38 cellular contexts compared by ENCODE assay signal in genomic region chr10:133451346-133451745, GRCh38. TPM values are rescaled to one million over a fixed set of nuclear protein-coding genes. Genes with fewer than 3 reads are reported as not detected.
"Had no signal": no experiment of that assay in that cellular context is flagged by ENCODE, and none has a peak within 500 bp of the region (broad histone marks: within the 10 kb centered on the region; RNA-seq: fewer than 3 reads in every experiment).

No MANE protein-coding gene starts in this region.

- DNase-seq: Karpas-422, Kasumi-1, KG1, MG63, MM.1S, MV-4-11, NCI-H1048, NCI-H1092, NCI-H1092 treated with DMSO at 0.1 percent for 48 hours, NCI-H1105, NCI-H1105 treated with DMSO at 0.1 percent for 48 hours, NCI-H1417, NCI-H1417 treated with DMSO at 0.1 percent for 48 hours, NCI-H1436, NCI-H1436 treated with DMSO at 0.1 percent for 48 hours, NCI-H146, NCI-H1694, NCI-H1694 treated with DMSO at 0.1 percent for 48 hours, NCI-H187, NCI-H187 treated with DMSO at 0.1 percent for 48 hours, NCI-H1930, NCI-H2029, NCI-H2029 treated with DMSO at 0.1 percent for 48 hours, NCI-H2081, NCI-H2081 treated with DMSO at 0.1 percent for 48 hours, NCI-H2107, NCI-H2171, NCI-H2171 treated with DMSO at 0.1 percent for 48 hours, NCI-H2227 treated with DMSO at 0.1 percent for 48 hours, NCI-H226, NCI-H345, NCI-H446, NCI-H446 treated with DMSO at 0.1 percent for 48 hours, NCI-H510A had no signal

- H3K27ac ChIP-seq: KMS-11 had no signal

- H3K27me3 ChIP-seq: MG63 had no signal

- H3K4me2 ChIP-seq: KMS-11 had no signal

- H3K4me3 ChIP-seq: MG63 had no signal

- H3K9ac ChIP-seq: KMS-11 had no signal

RNA-seq across cellular contexts. Expression of gene SPRN, which starts 26.9 kb away (rescaled TPM):
- total RNA-seq: M059J, MCF 10A, NCI-H460 had no signal
